29 cellular contexts compared by ENCODE assay signal in genomic region chr5:115386657-115387056, GRCh38.
"Had no signal": no experiment of that assay in that cellular context is flagged by ENCODE, and none has a peak within 500 bp of the region (broad histone marks: within the 10 kb centered on the region; RNA-seq: fewer than 3 reads in every experiment).

No MANE protein-coding gene starts in this region.

- H3K4me3 ChIP-seq: ascending aorta, body of pancreas, coronary artery, SJSA1 had no signal

- H3K27ac ChIP-seq: ascending aorta, body of pancreas, coronary artery, RWPE1, SJSA1 had no signal

- ATAC-seq: activated naive CD4-positive, alpha-beta T cell treated with anti-CD3 and anti-CD28 coated beads, Interleukin-2, amount 50 U/mL, for 72 hours; activated naive CD8-positive, alpha-beta T cell treated with anti-CD3 and anti-CD28 coated beads, Interleukin-2, amount 50 U/mL, for 24 hours; activated T-cell treated with anti-CD3 and anti-CD28 coated beads, Interleukin-2, amount 50 U/mL, for 4 hours; body of pancreas; SK-N-SH treated with all-trans-retinoic acid at 6 μM for 48 hours; WTC11 had no signal

- H3K4me1 ChIP-seq: ascending aorta had no signal

- H3K36me3 ChIP-seq: ascending aorta, SJSA1 had no signal

- DNase-seq: activated CD4-positive, alpha-beta memory T cell treated with anti-CD3 and anti-CD28 coated beads for 36 hours; activated CD4-positive, alpha-beta T cell treated with anti-CD3 and anti-CD28 coated beads, Interleukin-2, amount 10 ng/mL, durations not matched to agents 24 days and 14 days; activated CD4-positive, CD25-positive, alpha-beta regulatory T cell treated with anti-CD3 and anti-CD28 coated beads, Interleukin-2, amount 50 U/mL, for 72 hours; activated CD8-positive, alpha-beta memory T cell treated with anti-CD3 and anti-CD28 coated beads for 24 hours; activated effector memory CD4-positive, alpha-beta T cell treated with anti-CD3 and anti-CD28 coated beads, Interleukin-2, amount 50 U/mL, for 16 hours; activated naive CD4-positive, alpha-beta T cell treated with Interleukin-2 at 50 U/mL for 16 hours; activated naive CD8-positive, alpha-beta T cell treated with anti-CD3 and anti-CD28 coated beads, Interleukin-2, amount 50 U/mL, for 24 hours; activated T-cell treated with anti-CD3 and anti-CD28 coated beads, Interleukin-2, amount 50 U/mL, for 4 hours; amniotic stem cell; body of pancreas; central memory CD4-positive, alpha-beta T cell; MV-4-11; NCI-H1092 treated with DMSO at 0.1 percent for 48 hours; NCI-H1417 treated with DMSO at 0.1 percent for 48 hours; NCI-H1694 treated with DMSO at 0.1 percent for 48 hours; NCI-H2029 treated with DMSO at 0.1 percent for 48 hours; NCI-H345; NCI-H510A treated with DMSO at 0.1 percent for 48 hours; NCI-H69; Right ventricle myocardium superior; SW 1271 had no signal

- H3K9me3 ChIP-seq: ascending aorta, body of pancreas, SJSA1 had no signal

- FAIRE-seq: bronchial epithelial cell had no signal

- H3K27me3 ChIP-seq: ascending aorta, body of pancreas, SJSA1 had no signal
